1 cellular context compared by ENCODE assay signal in the genomic region with DNA sequence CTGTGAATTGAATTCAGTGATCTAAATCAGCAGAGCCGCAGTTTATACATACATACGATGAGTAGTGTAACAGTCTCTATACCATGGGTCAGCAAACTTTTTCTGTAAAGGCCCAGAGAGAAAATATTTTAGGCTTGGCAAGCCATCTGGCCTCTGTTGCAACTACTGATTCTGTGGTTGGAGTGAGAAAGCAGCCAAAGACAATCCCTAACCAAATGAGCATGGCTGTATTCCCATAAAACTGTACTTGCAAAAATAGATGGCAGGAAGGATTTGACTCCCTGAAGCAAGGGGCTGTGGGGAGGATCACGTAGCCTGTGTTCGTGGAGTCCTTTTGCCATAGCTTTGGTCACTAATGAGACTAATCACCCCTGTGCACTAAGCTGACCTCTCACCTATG.
TF ChIP-seq lines count a peak whose summit lies in the region.

No MANE protein-coding gene starts in this region.

TF ChIP-seq in HepG2, 621 proteins besides CTCF, POLR2A, EP300 and RAD21 (continued from another document):
- TF ChIP-seq, protein P1, sequence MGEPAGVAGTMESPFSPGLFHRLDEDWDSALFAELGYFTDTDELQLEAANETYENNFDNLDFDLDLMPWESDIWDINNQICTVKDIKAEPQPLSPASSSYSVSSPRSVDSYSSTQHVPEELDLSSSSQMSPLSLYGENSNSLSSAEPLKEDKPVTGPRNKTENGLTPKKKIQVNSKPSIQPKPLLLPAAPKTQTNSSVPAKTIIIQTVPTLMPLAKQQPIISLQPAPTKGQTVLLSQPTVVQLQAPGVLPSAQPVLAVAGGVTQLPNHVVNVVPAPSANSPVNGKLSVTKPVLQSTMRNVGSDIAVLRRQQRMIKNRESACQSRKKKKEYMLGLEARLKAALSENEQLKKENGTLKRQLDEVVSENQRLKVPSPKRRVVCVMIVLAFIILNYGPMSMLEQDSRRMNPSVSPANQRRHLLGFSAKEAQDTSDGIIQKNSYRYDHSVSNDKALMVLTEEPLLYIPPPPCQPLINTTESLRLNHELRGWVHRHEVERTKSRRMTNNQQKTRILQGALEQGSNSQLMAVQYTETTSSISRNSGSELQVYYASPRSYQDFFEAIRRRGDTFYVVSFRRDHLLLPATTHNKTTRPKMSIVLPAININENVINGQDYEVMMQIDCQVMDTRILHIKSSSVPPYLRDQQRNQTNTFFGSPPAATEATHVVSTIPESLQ (CRISPR knock-in tag; conservative IDR thresholded peaks at IDR 0.05), result no peak
TF ChIP-seq in HepG2: peak in this region for 0.
